In genomic region chr12:11798856-11799530, GRCh38 we compare ENCODE assay signal across 8 cellular contexts.
DNase-seq lines count a peak whose midpoint lies in the region; ATAC-seq, FAIRE-seq and TF ChIP-seq lines count a peak whose summit lies in the region.
"Had no signal": no experiment of that assay in that cellular context is flagged by ENCODE, and none has a peak within 500 bp of the region (broad histone marks: within the 10 kb centered on the region; RNA-seq: fewer than 3 reads in every experiment).

No MANE protein-coding gene starts in this region.

- ATAC-seq in GM21529 (IDR thresholded peaks at IDR 0.05; ENCODE audit: unreplicated experiment): no peak

- no peak for TF ChIP-seq CTCF in epithelial cell of esophagus (IDR thresholded peaks at IDR 0.05; ENCODE audit: insufficient read depth, low read depth, low read length, missing control alignments)

- FAIRE-seq in RCC 7860 (lab: Jason Lieb, UNC): peak; percentile 89

- DNase-seq in HCEC 1CT (peak; percentile 86), RCC 7860 (ENCODE audit: low spot score) (peak; percentile 95), epithelial cell of esophagus (ENCODE audit: low read depth) (peak; percentile 66), skeletal muscle cell (ENCODE audit: low read depth) (peak; percentile 86), NCI-H1092 (lab: John Stamatoyannopoulos, UW) (no peak), CD1c-positive myeloid dendritic cell (ENCODE audit: extremely low spot score) (no peak)
- DNase-seq: Peyer's patch had no signal

- no peak overlapping the region for H3K4me3 ChIP-seq in epithelial cell of esophagus (ENCODE audit: low read length)
- no peak overlapping the region for H3K4me3 ChIP-seq in skeletal muscle cell (ENCODE audit: low read depth, low read length)
- H3K4me3 ChIP-seq: Peyer's patch had no signal

Comparison
In these comparisons a context has a peak if more than half of its experiments do, and no peak if none do; other contexts are left out.
1. DNase-seq: peak in HCEC 1CT (single experiment), RCC 7860 (single experiment), epithelial cell of esophagus (single experiment) and skeletal muscle cell (single experiment); none in NCI-H1092 (single experiment) and CD1c-positive myeloid dendritic cell (single experiment).